In genomic region chr4:89821612-89822011, GRCh38 we compare ENCODE assay signal across 24 cellular contexts. TPM values are rescaled to one million over a fixed set of nuclear protein-coding genes. Genes with fewer than 3 reads are reported as not detected.
DNase-seq lines count a peak whose midpoint lies in the region; ATAC-seq, FAIRE-seq and TF ChIP-seq lines count a peak whose summit lies in the region.
"Had no signal": no experiment of that assay in that cellular context is flagged by ENCODE, and none has a peak within 500 bp of the region (broad histone marks: within the 10 kb centered on the region; RNA-seq: fewer than 3 reads in every experiment).

No MANE protein-coding gene starts in this region.

- H3K36me3 Mint-ChIP-seq in MCF 10A (ENCODE audit: insufficient read depth, unreplicated experiment), result peaks cover 25% of the 10 kb centered on the region
- H3K36me3 Mint-ChIP-seq in activated CD4-positive, alpha-beta memory T cell treated with anti-CD3 and anti-CD28 coated beads for 36 hours, result no peaks in the 10 kb centered on the region
- H3K36me3 Mint-ChIP-seq: CD8-positive, alpha-beta T cell had no signal

- dilution Hi-C loops in mammary epithelial cell (cut with HindIII; ENCODE audit: low sequenced_read_pairs), result no loop called here

- TF ChIP-seq EP300 in tibial nerve (IDR thresholded peaks at IDR 0.05), result no peak

- TF ChIP-seq POLR2A in breast epithelium (IDR thresholded peaks at IDR 0.05), result no peak
- no peak for TF ChIP-seq POLR2A in tibial nerve (IDR thresholded peaks at IDR 0.05)

- H3K27ac Mint-ChIP-seq in MCF 10A (ENCODE audit: low read depth, unreplicated experiment), result peak overlapping the region; percentile 77
- H3K27ac Mint-ChIP-seq in activated CD4-positive, alpha-beta memory T cell treated with anti-CD3 and anti-CD28 coated beads for 36 hours, result no peak overlapping the region
- H3K27ac Mint-ChIP-seq: B cell; CD4-positive, alpha-beta T cell; CD8-positive, alpha-beta T cell had no signal

- CTCF ChIA-PET in MCF 10A (lab: Yijun Ruan, JAX), result interaction anchor here (0.5 kb wide), 1 partner anchor 663 kb away, joined by 3 read pairs; no protein-coding TSS in a partner anchor
- CTCF ChIA-PET in mammary epithelial cell (lab: Charles Lee; ENCODE audit: low non-redundant PET), result no interaction called here
- CTCF ChIA-PET in activated CD4-positive, alpha-beta memory T cell treated with anti-CD3 and anti-CD28 coated beads for 36 hours (lab: Charles Lee), result no interaction called here

- peaks cover 16% of the 10 kb centered on the region for H3K79me2 ChIP-seq in mammary epithelial cell (ENCODE audit: insufficient read depth, low read length)

- H3K4me1 Mint-ChIP-seq in MCF 10A (ENCODE audit: insufficient read depth, unreplicated experiment), result peaks cover 14% of the 10 kb centered on the region
- no peaks in the 10 kb centered on the region for H3K4me1 Mint-ChIP-seq in activated CD4-positive, alpha-beta memory T cell treated with anti-CD3 and anti-CD28 coated beads for 36 hours (ENCODE audit: low read depth)
- H3K4me1 Mint-ChIP-seq: B cell had no signal

- no peaks in the 10 kb centered on the region for H3K27me3 ChIP-seq in breast epithelium
- H3K27me3 ChIP-seq in mammary epithelial cell (ENCODE audit: insufficient read depth, low read length), result no peaks in the 10 kb centered on the region
- no peaks in the 10 kb centered on the region for H3K27me3 ChIP-seq in tibial nerve
- H3K27me3 ChIP-seq in psoas muscle (ENCODE audit: insufficient read depth in 3 of 3, low read length in 2 of 3), result no peaks in the 10 kb centered on the region
- H3K27me3 ChIP-seq: BLaER1 treated with 17β-estradiol and CSF1 and Interleukin-3, amounts not matched to agents 10 nM and 100 nM had no signal

- in situ Hi-C loops in mammary epithelial cell (cut with MboI; ENCODE audit: low sequenced_read_pairs in 2 of 2), result no loop called here

- no peak for ATAC-seq in psoas muscle
- ATAC-seq: A549; CD8-positive, alpha-beta T cell; GM12878 had no signal

- DNase-seq in MCF 10A (ENCODE audit: unreplicated experiment), result no peak
- no peak for DNase-seq in breast epithelium (ENCODE audit: low spot score in 2 of 2)
- no peak for DNase-seq in mammary epithelial cell
- DNase-seq in tibial nerve (ENCODE audit: low spot score in 2 of 2), result no peak
- DNase-seq in psoas muscle, result no peak
- no peak for DNase-seq in activated CD4-positive, alpha-beta memory T cell treated with anti-CD3 and anti-CD28 coated beads for 36 hours
- DNase-seq: AML-193; Caco-2; Calu3; CD4-positive, alpha-beta T cell; CD8-positive, alpha-beta T cell; DMS79 treated with DMSO at 0.1 percent for 48 hours; GDM1 had no signal

- intact Hi-C loops in MCF 10A (cut with micrococcal nuclease) (no loop called here), breast epithelium (cut with DNase I; ENCODE audit: low total_unique reads) (loop anchor here (2.0 kb wide), 1 partner anchor 55 kb away; no protein-coding TSS in a partner anchor), mammary epithelial cell (cut with micrococcal nuclease) (no loop called here), psoas muscle (cut with DNase I) (no loop called here)
- intact Hi-C loops in activated CD4-positive, alpha-beta memory T cell treated with anti-CD3 and anti-CD28 coated beads for 36 hours (cut with micrococcal nuclease), result no loop called here

- H3K36me3 ChIP-seq in breast epithelium, result no peaks in the 10 kb centered on the region
- peaks cover 5% of the 10 kb centered on the region for H3K36me3 ChIP-seq in mammary epithelial cell (ENCODE audit: insufficient read depth, low read length)
- H3K36me3 ChIP-seq in tibial nerve, result no peaks in the 10 kb centered on the region
- H3K36me3 ChIP-seq in psoas muscle (ENCODE audit: insufficient read depth in 1 of 2, low read depth in 1 of 2), result no peaks in the 10 kb centered on the region

- TF ChIP-seq CTCF in MCF 10A (IDR thresholded peaks at IDR 0.05; ENCODE audit: unreplicated experiment) (no peak), breast epithelium (IDR thresholded peaks at IDR 0.05) (no peak), mammary epithelial cell (conservative IDR thresholded peaks at IDR 0.05 in 1 of 2, IDR thresholded peaks at IDR 0.05 in 1 of 2; ENCODE audit: extremely low read depth in 1 of 2, insufficient read depth in 1 of 2, low read depth in 1 of 2, low read length in 2 of 2) (no peak), tibial nerve (IDR thresholded peaks at IDR 0.05) (no peak), psoas muscle (IDR thresholded peaks at IDR 0.05) (no peak)

- POLR2A ChIA-PET in MCF 10A (lab: Yijun Ruan, JAX), result no interaction called here
- POLR2A ChIA-PET in activated CD4-positive, alpha-beta memory T cell treated with anti-CD3 and anti-CD28 coated beads for 36 hours (lab: Charles Lee), result no interaction called here

- H3K27ac ChIP-seq in breast epithelium, result no peak overlapping the region
- no peak overlapping the region for H3K27ac ChIP-seq in mammary epithelial cell (ENCODE audit: insufficient read depth, low read depth, low read length)
- H3K27ac ChIP-seq in tibial nerve, result peak overlapping the region; percentile 8 to 82 (median 42)
- no peak overlapping the region for H3K27ac ChIP-seq in psoas muscle
- H3K27ac ChIP-seq: 22Rv1, A549, C4-2B had no signal

- FAIRE-seq in G401.6 (lab: Jason Lieb, UNC), result peak; percentile 48
- FAIRE-seq: A549, D721Med, GM12878, GM12892, GM18507 had no signal

- BruUV-seq in MCF 10A (replicated peaks; lab: Mats Ljungman, UMichigan) (no TSS peak), mammary epithelial cell (replicated peaks; lab: Mats Ljungman, UMichigan) (no TSS peak)

- H3K4me3 ChIP-seq in breast epithelium, result no peak overlapping the region
- no peak overlapping the region for H3K4me3 ChIP-seq in mammary epithelial cell (replicated peaks in 1 of 3; ENCODE audit: insufficient read depth in 1 of 3, low read depth in 2 of 3, low read length in 3 of 3)
- no peak overlapping the region for H3K4me3 ChIP-seq in tibial nerve
- H3K4me3 ChIP-seq in psoas muscle, result no peak overlapping the region
- H3K4me3 ChIP-seq: A549; BLaER1 treated with 17β-estradiol and CSF1 and Interleukin-3, amounts not matched to agents 10 nM and 100 nM; GM12878 had no signal

- no peak overlapping the region for H3K9ac ChIP-seq in mammary epithelial cell (ENCODE audit: insufficient read depth, low read length)
- H3K9ac ChIP-seq: BLaER1 treated with 17β-estradiol and CSF1 and Interleukin-3, amounts not matched to agents 10 nM and 100 nM had no signal

- H3K9me3 Mint-ChIP-seq in MCF 10A (ENCODE audit: unreplicated experiment), result peaks cover 7% of the 10 kb centered on the region
- no peaks in the 10 kb centered on the region for H3K9me3 Mint-ChIP-seq in activated CD4-positive, alpha-beta memory T cell treated with anti-CD3 and anti-CD28 coated beads for 36 hours
- H3K9me3 Mint-ChIP-seq: CD4-positive, alpha-beta T cell; CD8-positive, alpha-beta T cell had no signal

- 100% methylated on average over 1 of the region's 1 CpG for WGBS in mammary epithelial cell (ENCODE audit: low coverage, missing lambda C conversion rate)
- 0 to 52% methylated on average over 1 of the region's 1 CpG for WGBS in tibial nerve, 2 donors
- 42 to 100% (median 94%) methylated on average over 1 of the region's 1 CpG for WGBS in psoas muscle, 3 donors

- H4K20me1 ChIP-seq in mammary epithelial cell (ENCODE audit: insufficient read depth, low read length), result no peaks in the 10 kb centered on the region

- no peaks in the 10 kb centered on the region for H3K27me3 Mint-ChIP-seq in MCF 10A (ENCODE audit: insufficient read depth, unreplicated experiment)
- H3K27me3 Mint-ChIP-seq in activated CD4-positive, alpha-beta memory T cell treated with anti-CD3 and anti-CD28 coated beads for 36 hours, result peaks cover 2% of the 10 kb centered on the region
- H3K27me3 Mint-ChIP-seq: B cell had no signal

- no peak overlapping the region for H3K4me3 Mint-ChIP-seq in MCF 10A (ENCODE audit: unreplicated experiment)
- no peak overlapping the region for H3K4me3 Mint-ChIP-seq in activated CD4-positive, alpha-beta memory T cell treated with anti-CD3 and anti-CD28 coated beads for 36 hours
- H3K4me3 Mint-ChIP-seq: B cell; CD4-positive, alpha-beta T cell; CD8-positive, alpha-beta T cell had no signal

- no peak overlapping the region for H2AFZ ChIP-seq in mammary epithelial cell (ENCODE audit: low read depth, low read length)

- H3K4me2 ChIP-seq in mammary epithelial cell (ENCODE audit: insufficient read depth, low read depth, low read length), result peak overlapping the region; percentile 36
- H3K4me2 ChIP-seq: A549 had no signal

- H3K4me1 ChIP-seq in breast epithelium (no peaks in the 10 kb centered on the region), mammary epithelial cell (ENCODE audit: insufficient read depth, low read length) (peaks cover 17% of the 10 kb centered on the region), tibial nerve (peaks cover 0 to 48% (median 7%) of the 10 kb centered on the region in 4 donors), psoas muscle (no peaks in the 10 kb centered on the region)
- H3K4me1 ChIP-seq: A549, Caco-2 had no signal

- H3K9me3 ChIP-seq in breast epithelium, result no peaks in the 10 kb centered on the region
- no peaks in the 10 kb centered on the region for H3K9me3 ChIP-seq in mammary epithelial cell (replicated peaks; ENCODE audit: insufficient read depth, low read length)
- H3K9me3 ChIP-seq in tibial nerve, result no peaks in the 10 kb centered on the region
- H3K9me3 ChIP-seq in psoas muscle, result no peaks in the 10 kb centered on the region
- H3K9me3 ChIP-seq: A549, Caco-2 had no signal

RNA-seq across cellular contexts. Expression of gene SNCA, which starts 15.3 kb away (rescaled TPM):
- 29.1 and 34.8 TPM in 2 replicates for total RNA-seq in MCF 10A (2022)
- 10 to 100 TPM; 12.7 to 15.7 (median 15.4) TPM for total RNA-seq in breast epithelium
- total RNA-seq in mammary epithelial cell, result 10 to 100 TPM; 53.8 to 62.4 TPM
- polyA plus RNA-seq in mammary epithelial cell, result 63.3 TPM
- 50.8 TPM for polyA minus RNA-seq in mammary epithelial cell
- 100 to 1,000 TPM in 1 of 4 donors, 10 to 100 TPM in 3; 46.5 to 150 (median 79.0) TPM for total RNA-seq in tibial nerve
- 1 to 10 TPM in 3 of 4 donors, under 1 TPM in 1; 0.56 to 4.6 (median 1.6) TPM for total RNA-seq in psoas muscle
- under 1 TPM; 0.27 to 0.83 (median 0.57) TPM for polyA plus RNA-seq in psoas muscle
- total RNA-seq in activated CD4-positive, alpha-beta memory T cell treated with anti-CD3 and anti-CD28 coated beads for 36 hours, result 1 to 10 TPM; 2.0 to 2.5 TPM
- total RNA-seq: A172; CD4-positive, alpha-beta T cell; CD8-positive, alpha-beta T cell; GM12878 had no signal

Comparison
In these comparisons a context has a peak if more than half of its experiments do, and no peak if none do; other contexts are left out.
1. H3K27ac ChIP-seq: peak in tibial nerve (4 of 4); none in breast epithelium (0 of 2), mammary epithelial cell (single experiment) and psoas muscle (single experiment).